10 cellular contexts compared by ENCODE assay signal in the genomic region with DNA sequence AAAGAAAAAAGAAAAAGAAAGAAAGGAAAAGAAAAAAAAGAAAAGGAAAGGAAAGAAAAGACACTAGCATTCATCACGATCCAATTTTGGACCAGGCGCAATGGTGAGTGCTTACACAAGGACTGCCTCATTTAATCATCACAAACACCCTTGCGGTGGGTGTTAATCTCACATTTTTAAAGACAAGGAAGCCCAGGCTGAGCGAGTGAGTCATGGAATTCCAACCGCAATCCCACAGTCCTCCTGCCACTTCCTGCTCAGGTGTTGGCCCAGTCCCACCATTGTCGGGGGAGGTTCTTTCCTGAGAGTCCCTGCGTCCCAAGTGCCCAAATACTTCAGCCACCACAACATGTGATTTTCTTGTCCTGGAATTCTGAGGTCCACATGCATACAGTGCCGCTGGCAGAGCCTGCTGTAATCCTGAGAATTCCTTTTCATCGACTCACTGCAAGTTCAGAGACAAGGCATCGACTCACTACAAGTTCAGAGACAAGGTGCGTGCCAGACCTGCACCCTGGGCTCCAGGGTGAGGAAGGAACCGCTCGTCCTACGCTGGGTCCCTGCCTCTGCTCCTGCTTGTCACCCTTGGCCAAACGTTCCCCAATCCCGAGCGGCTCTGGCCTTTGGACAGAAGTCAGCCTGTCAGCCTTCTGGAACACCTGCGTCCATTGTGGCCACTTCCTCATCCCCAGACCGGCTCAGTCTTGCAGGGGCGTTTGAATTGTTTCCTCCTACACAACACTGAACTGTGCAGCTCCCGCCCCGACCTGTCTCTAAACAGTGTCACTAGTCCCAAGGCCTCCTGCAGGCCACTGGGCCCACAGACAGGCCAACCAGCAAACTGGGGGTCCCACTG.
A peak's percentile ranks its signal among the peaks of the same experiment; 100 is the strongest.
DNase-seq lines count a peak whose midpoint lies in the region; ATAC-seq and TF ChIP-seq lines count a peak whose summit lies in the region.
"Had no signal": no experiment of that assay in that cellular context is flagged by ENCODE, and none has a peak within 500 bp of the region (broad histone marks: within the 10 kb centered on the region; RNA-seq: fewer than 3 reads in every experiment).

No MANE protein-coding gene starts in this region.

- H3K4me3 ChIP-seq in retinal pigment epithelial cell (ENCODE audit: low read length), result no peak overlapping the region

- peak; percentile 13 for DNase-seq in GF-D8 (lab: John Stamatoyannopoulos, UW)
- peak; percentile 95 for DNase-seq in RWPE1 (ENCODE audit: low spot score)
- DNase-seq in fibroblast of peridontal ligament (ENCODE audit: extremely low read depth), result peak; percentile 80
- DNase-seq in retinal pigment epithelial cell (ENCODE audit: low read depth), result peak; percentile 98
- DNase-seq in stimulated activated naive CD8-positive, alpha-beta T cell treated with anti-CD3 and anti-CD28 coated beads, Interleukin-15, Interleukin-2, amounts not matched to agents 100 U/mL and 50 U/mL, for 24 hours, result no peak
- no peak for DNase-seq in NCI-H2227 treated with DMSO at 0.1 percent for 48 hours (lab: John Stamatoyannopoulos, UW)
- DNase-seq in activated gamma-delta T cell treated with Interleukin-2 at 50 U/mL for 16 hours, result no peak
- DNase-seq: activated CD8-positive, alpha-beta T cell treated with anti-CD3 and anti-CD28 coated beads for 36 hours; MM.1S had no signal

- POLR2A ChIA-PET in RWPE1 (lab: Yijun Ruan, JAX; ENCODE audit: low non-redundant PET), result interaction anchor here (1.1 kb wide), 1 partner anchor 33 kb away, joined by 3 read pairs; no protein-coding TSS in a partner anchor

- CTCF ChIA-PET in RWPE1 (lab: Yijun Ruan, JAX), result interaction anchor here (0.6 kb wide), 1 partner anchor 32 kb away, joined by 3 read pairs; no protein-coding TSS in a partner anchor

- TF ChIP-seq CTCF in RWPE1 (conservative IDR thresholded peaks at IDR 0.05; ENCODE audit: low read depth), result no peak
- TF ChIP-seq CTCF in retinal pigment epithelial cell (conservative IDR thresholded peaks at IDR 0.05; ENCODE audit: low read depth, low read length), result no peak

- peak overlapping the region; percentile 99 for H3K27ac ChIP-seq in RWPE1

- ATAC-seq in stimulated activated naive CD8-positive, alpha-beta T cell treated with anti-CD3 and anti-CD28 coated beads, Interleukin-15, Interleukin-2, amounts not matched to agents 100 U/mL and 50 U/mL, for 24 hours, result no peak
- no peak for ATAC-seq in GM18868 (IDR thresholded peaks at IDR 0.05; ENCODE audit: unreplicated experiment)
- ATAC-seq: activated CD8-positive, alpha-beta T cell treated with anti-CD3 and anti-CD28 coated beads for 36 hours had no signal

Comparison
In these comparisons a context has a peak if more than half of its experiments do, and no peak if none do; other contexts are left out.
1. DNase-seq: peak in GF-D8 (single experiment), RWPE1 (single experiment), fibroblast of peridontal ligament (single experiment) and retinal pigment epithelial cell (single experiment); none in stimulated activated naive CD8-positive, alpha-beta T cell treated with anti-CD3 and anti-CD28 coated beads, Interleukin-15, Interleukin-2, amounts not matched to agents 100 U/mL and 50 U/mL, for 24 hours (single experiment), NCI-H2227 treated with DMSO at 0.1 percent for 48 hours (single experiment) and activated gamma-delta T cell treated with Interleukin-2 at 50 U/mL for 16 hours (single experiment).